8 cellular contexts compared by ENCODE assay signal in genomic region chr2:198127627-198128026, GRCh38.
DNase-seq lines count a peak whose midpoint lies in the region; ATAC-seq, FAIRE-seq and TF ChIP-seq lines count a peak whose summit lies in the region.

No MANE protein-coding gene starts in this region.

- TF ChIP-seq POLR2A in breast epithelium (IDR thresholded peaks at IDR 0.05), result no peak

- no peaks in the 10 kb centered on the region for H3K9me2 ChIP-seq in Loucy (replicated peaks; ENCODE audit: low read depth, low read length)

- H3K27ac Mint-ChIP-seq in CD8-positive, alpha-beta memory T cell, result no peak overlapping the region
- H3K27ac Mint-ChIP-seq in stimulated activated memory B cell treated with anti-CD40 and anti-IgM and Interleukin-4, amounts not matched to agents 10 μg/mL and 1 μg/mL and 100 μg/mL, for 72 hours, result no peak overlapping the region

- H4K20me1 ChIP-seq in Loucy (ENCODE audit: insufficient read depth, low read length, poor library complexity, severe bottlenecking), result no peaks in the 10 kb centered on the region

- H3K36me3 ChIP-seq in CD8-positive, alpha-beta memory T cell (ENCODE audit: insufficient read depth, low read length), result no peaks in the 10 kb centered on the region
- H3K36me3 ChIP-seq in Loucy (ENCODE audit: insufficient read depth, low read length) (no peaks in the 10 kb centered on the region), breast epithelium (no peaks in the 10 kb centered on the region), kidney (ENCODE audit: control insufficient read depth in 1 of 2, insufficient read depth in 2 of 2, low read length in 2 of 2) (peaks cover 0 to 7% of the 10 kb centered on the region in 2 donors)

- H3K27me3 Mint-ChIP-seq in CD8-positive, alpha-beta memory T cell, result peaks cover 0 to 4% of the 10 kb centered on the region in 2 donors
- H3K27me3 Mint-ChIP-seq in stimulated activated memory B cell treated with anti-CD40 and anti-IgM and Interleukin-4, amounts not matched to agents 10 μg/mL and 1 μg/mL and 100 μg/mL, for 72 hours, result peaks cover 12% of the 10 kb centered on the region

- peaks cover 0 to 2% (median 0%) of the 10 kb centered on the region in 3 donors for H3K36me3 Mint-ChIP-seq in CD8-positive, alpha-beta memory T cell
- H3K36me3 Mint-ChIP-seq in stimulated activated memory B cell treated with anti-CD40 and anti-IgM and Interleukin-4, amounts not matched to agents 10 μg/mL and 1 μg/mL and 100 μg/mL, for 72 hours, result no peaks in the 10 kb centered on the region

- H3K9me3 ChIP-seq in CD8-positive, alpha-beta memory T cell (ENCODE audit: low read length), result no peaks in the 10 kb centered on the region
- H3K9me3 ChIP-seq in Loucy (ENCODE audit: insufficient read depth, low read depth, low read length) (no peaks in the 10 kb centered on the region), breast epithelium (no peaks in the 10 kb centered on the region), kidney (ENCODE audit: control insufficient read depth in 1 of 2, low read length in 2 of 2) (no peaks in the 10 kb centered on the region)

- no peak overlapping the region for H3K4me3 ChIP-seq in CD8-positive, alpha-beta memory T cell (ENCODE audit: low read length)
- H3K4me3 ChIP-seq in Loucy (ENCODE audit: low read length, poor library complexity, severe bottlenecking) (no peak overlapping the region), breast epithelium (no peak overlapping the region), kidney (ENCODE audit: low read length in 2 of 2) (no peak overlapping the region)

- H3F3A ChIP-seq in Loucy (ENCODE audit: low read depth), result no peaks in the 10 kb centered on the region

- H3K9ac ChIP-seq in Loucy (ENCODE audit: low read depth, low read length, poor library complexity, severe bottlenecking), result no peak overlapping the region
- H3K9ac ChIP-seq in kidney (ENCODE audit: low read length in 2 of 2), result no peak overlapping the region

- H3K4me2 ChIP-seq in Loucy (ENCODE audit: low read depth, low read length, poor library complexity, severe bottlenecking), result no peak overlapping the region

- no peaks in the 10 kb centered on the region for H3K4me1 ChIP-seq in CD8-positive, alpha-beta memory T cell (ENCODE audit: insufficient read depth, low read length)
- H3K4me1 ChIP-seq in Loucy (ENCODE audit: insufficient read depth, low read length, poor library complexity, severe bottlenecking) (no peaks in the 10 kb centered on the region), breast epithelium (no peaks in the 10 kb centered on the region), kidney (ENCODE audit: control insufficient read depth in 1 of 2, insufficient read depth in 1 of 2, low read depth in 1 of 2, low read length in 2 of 2) (peaks cover 0 to 3% of the 10 kb centered on the region in 2 donors)

- H3K4me1 Mint-ChIP-seq in CD8-positive, alpha-beta memory T cell, result no peaks in the 10 kb centered on the region
- no peaks in the 10 kb centered on the region for H3K4me1 Mint-ChIP-seq in stimulated activated memory B cell treated with anti-CD40 and anti-IgM and Interleukin-4, amounts not matched to agents 10 μg/mL and 1 μg/mL and 100 μg/mL, for 72 hours

- ATAC-seq in GM21390 (IDR thresholded peaks at IDR 0.05; ENCODE audit: unreplicated experiment), result peak; percentile 81
- no peak for ATAC-seq in stimulated activated memory B cell treated with anti-CD40 and anti-IgM and Interleukin-4, amounts not matched to agents 10 μg/mL and 1 μg/mL and 100 μg/mL, for 72 hours

- TF ChIP-seq CTCF in Loucy (conservative IDR thresholded peaks at IDR 0.05; ENCODE audit: low read length) (peak; percentile 82), breast epithelium (IDR thresholded peaks at IDR 0.05) (peak in 2 of 3 donors; percentile 40 to 51), kidney (IDR thresholded peaks at IDR 0.05; ENCODE audit: borderline replicate concordance, extremely low read depth, insufficient read depth) (peak; percentile 77)

- H3K79me2 ChIP-seq in Loucy (ENCODE audit: insufficient read depth, low read length), result no peaks in the 10 kb centered on the region

- H3K27ac ChIP-seq in CD8-positive, alpha-beta memory T cell (ENCODE audit: low read depth, low read length), result no peak overlapping the region
- H3K27ac ChIP-seq in breast epithelium, result no peak overlapping the region
- H3K27ac ChIP-seq in kidney (ENCODE audit: low read depth in 2 of 2, low read length in 2 of 2), result no peak overlapping the region

- intact Hi-C loops in breast epithelium (cut with DNase I; ENCODE audit: low total_unique reads) (no loop called here), kidney (cut with DNase I) (loop anchor here (5.0 kb wide), 1 partner anchor 325 kb away; the partner anchor contains the start of gene PLCL1)

- H3K4me3 Mint-ChIP-seq in CD8-positive, alpha-beta memory T cell, result no peak overlapping the region
- no peak overlapping the region for H3K4me3 Mint-ChIP-seq in stimulated activated memory B cell treated with anti-CD40 and anti-IgM and Interleukin-4, amounts not matched to agents 10 μg/mL and 1 μg/mL and 100 μg/mL, for 72 hours

- FAIRE-seq in kidney (lab: Jason Lieb, UNC), result peak; percentile 90

- POLR2A ChIA-PET in CD8-positive, alpha-beta memory T cell (lab: Charles Lee), result no interaction called here

- H3K27me3 ChIP-seq in CD8-positive, alpha-beta memory T cell (ENCODE audit: insufficient read depth, low read length, poor library complexity, severe bottlenecking), result no peaks in the 10 kb centered on the region
- H3K27me3 ChIP-seq in Loucy (ENCODE audit: insufficient read depth, low read length, poor library complexity, severe bottlenecking) (no peaks in the 10 kb centered on the region), breast epithelium (no peaks in the 10 kb centered on the region)

- no peak overlapping the region for H2AFZ ChIP-seq in Loucy (ENCODE audit: low read length)

- DNase-seq in CD8-positive, alpha-beta memory T cell, result peak; percentile 2 to 47 (median 7)
- DNase-seq in T-helper 2 cell, result peak in 4 of 5 experiments; percentile 2 to 80 (median 18)
- DNase-seq in breast epithelium (ENCODE audit: low spot score in 2 of 2), result no peak
- no peak for DNase-seq in kidney
- peak; percentile 38 to 39 for DNase-seq in stimulated activated CD4-positive, alpha-beta T cell treated with anti-CD3 and anti-CD28 coated beads, Interleukin-4, amount 100 ng/mL, for 4 hours

- no peaks in the 10 kb centered on the region for H3K9me3 Mint-ChIP-seq in CD8-positive, alpha-beta memory T cell
- H3K9me3 Mint-ChIP-seq in stimulated activated memory B cell treated with anti-CD40 and anti-IgM and Interleukin-4, amounts not matched to agents 10 μg/mL and 1 μg/mL and 100 μg/mL, for 72 hours, result no peaks in the 10 kb centered on the region

- CTCF ChIA-PET in CD8-positive, alpha-beta memory T cell (lab: Charles Lee), result interaction anchor here (0.9 to 2.5 kb wide), 4 partner anchors 12 to 324 kb away, joined by 3 to 9 read pairs (median 4); partner anchors contain the start of gene PLCL1

Comparison
In these comparisons a context has a peak if more than half of its experiments do, and no peak if none do; other contexts are left out.
1. DNase-seq: peak in CD8-positive, alpha-beta memory T cell (5 of 5), T-helper 2 cell (4 of 5) and stimulated activated CD4-positive, alpha-beta T cell treated with anti-CD3 and anti-CD28 coated beads, Interleukin-4, amount 100 ng/mL, for 4 hours (2 of 2); none in breast epithelium (0 of 2) and kidney (single experiment).
2. Peak in every context shown above with its lines, with median percentiles within 50 percentile points of each other: CTCF ChIP-seq.